In the genomic region with DNA sequence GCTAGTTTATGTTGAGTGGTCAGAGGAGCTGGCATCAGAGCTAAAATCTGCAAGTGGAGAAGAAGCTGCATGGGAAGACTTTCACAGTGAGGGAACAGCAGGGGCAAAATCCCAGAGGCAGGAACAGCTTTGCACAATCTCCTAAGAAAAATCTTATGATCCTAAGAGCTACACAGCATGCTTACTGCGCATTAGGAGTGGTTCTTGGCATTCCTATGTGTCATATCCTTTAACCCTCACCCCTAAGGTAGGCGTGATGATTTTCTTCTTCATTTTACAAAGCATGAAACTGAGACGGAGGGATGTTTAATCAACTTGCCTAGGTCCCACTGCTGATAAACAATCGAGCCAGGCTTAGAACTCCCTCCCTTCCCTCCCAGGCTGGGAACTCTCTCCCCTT, we compare ENCODE assay signal across 25 cellular contexts.
DNase-seq lines count a peak whose midpoint lies in the region; TF ChIP-seq lines count a peak whose summit lies in the region.
"Had no signal": no experiment of that assay in that cellular context is flagged by ENCODE, and none has a peak within 500 bp of the region (broad histone marks: within the 10 kb centered on the region; RNA-seq: fewer than 3 reads in every experiment).

No MANE protein-coding gene starts in this region.

- H3K27ac ChIP-seq in prostate gland: no peak overlapping the region
- H3K27ac ChIP-seq: psoas muscle had no signal

- H3K27ac Mint-ChIP-seq in nephron progenitor cell: peak overlapping the region; percentile 91
- H3K27ac Mint-ChIP-seq: activated naive CD4-positive, alpha-beta T cell treated with anti-CD3 and anti-CD28 coated beads, Interleukin-2, amount 50 U/mL, for 24 hours; activated T-helper 17 cell treated with anti-CD3 and anti-CD28 coated beads, Interleukin-2, amount 50 U/mL, for 72 hours; stimulated activated memory B cell treated with anti-CD40 and anti-IgM and Interleukin-4, amounts not matched to agents 10 μg/mL and 1 μg/mL and 100 μg/mL, for 72 hours; T-helper 2 cell treated with Interferon-gamma antibody and Interleukin-4, amounts not matched to agents 5 μg/mL and 100 μg/mL, for 36 hours; type B pancreatic cell had no signal

- TF ChIP-seq POLR2A in prostate gland (IDR thresholded peaks at IDR 0.05): no peak

- H3K4me3 Mint-ChIP-seq in nephron progenitor cell: no peak overlapping the region
- H3K4me3 Mint-ChIP-seq: activated naive CD4-positive, alpha-beta T cell treated with anti-CD3 and anti-CD28 coated beads, Interleukin-2, amount 50 U/mL, for 24 hours; activated T-helper 17 cell treated with anti-CD3 and anti-CD28 coated beads, Interleukin-2, amount 50 U/mL, for 72 hours; naive B cell; stimulated activated memory B cell treated with anti-CD40 and anti-IgM and Interleukin-4, amounts not matched to agents 10 μg/mL and 1 μg/mL and 100 μg/mL, for 72 hours; T-helper 2 cell treated with Interferon-gamma antibody and Interleukin-4, amounts not matched to agents 5 μg/mL and 100 μg/mL, for 36 hours; type B pancreatic cell had no signal

- peaks cover 27% of the 10 kb centered on the region for H3K4me1 Mint-ChIP-seq in nephron progenitor cell
- H3K4me1 Mint-ChIP-seq: activated naive CD4-positive, alpha-beta T cell treated with anti-CD3 and anti-CD28 coated beads, Interleukin-2, amount 50 U/mL, for 24 hours; activated T-helper 17 cell treated with anti-CD3 and anti-CD28 coated beads, Interleukin-2, amount 50 U/mL, for 72 hours; stimulated activated memory B cell treated with anti-CD40 and anti-IgM and Interleukin-4, amounts not matched to agents 10 μg/mL and 1 μg/mL and 100 μg/mL, for 72 hours had no signal

- CTCF ChIA-PET in GM10248 (lab: Yijun Ruan, JAX): interaction anchor here (1.0 to 1.6 kb wide), 2 partner anchors 11 to 18 kb away, joined by 3 read pairs; no protein-coding TSS in a partner anchor

- no peaks in the 10 kb centered on the region for H3K4me1 ChIP-seq in prostate gland (replicated peaks)
- H3K4me1 ChIP-seq: psoas muscle had no signal

- H3K36me3 ChIP-seq in prostate gland: no peaks in the 10 kb centered on the region

- peak; percentile 10 for DNase-seq in Daoy (ENCODE audit: low read depth)
- DNase-seq in RKO (ENCODE audit: low spot score): peak; percentile 7
- DNase-seq in epithelial cell of esophagus (ENCODE audit: low read depth): peak; percentile 9
- DNase-seq in nephron progenitor cell: no peak
- no peak for DNase-seq in GM10248 (ENCODE audit: extremely low spot score)
- no peak for DNase-seq in NCI-H2029 (lab: John Stamatoyannopoulos, UW)
- DNase-seq in T-helper 2 cell: no peak
- DNase-seq in prostate gland (ENCODE audit: low spot score): no peak
- DNase-seq: activated CD4-positive, alpha-beta T cell treated with anti-CD3 and anti-CD28 coated beads for 4 hours; amygdala; glutamatergic neuron; midbrain; naive B cell; NCI-H1092 treated with DMSO at 0.1 percent for 48 hours; NCI-H187; NCI-H524 treated with DMSO at 0.1 percent for 48 hours; OCI-M1; psoas muscle; SHP77 had no signal

- H3K27me3 Mint-ChIP-seq in nephron progenitor cell (ENCODE audit: low read depth, poor library complexity): peaks cover 16% of the 10 kb centered on the region
- H3K27me3 Mint-ChIP-seq: activated naive CD4-positive, alpha-beta T cell treated with anti-CD3 and anti-CD28 coated beads, Interleukin-2, amount 50 U/mL, for 24 hours had no signal

- WGBS in prostate gland: 60% methylated on average over 4 of the region's 4 CpGs

- no peaks in the 10 kb centered on the region for H3K27me3 ChIP-seq in prostate gland (replicated peaks; ENCODE audit: insufficient read depth)

- intact Hi-C loops in prostate gland (cut with DNase I): no loop called here

- H3K9me3 ChIP-seq in prostate gland: no peaks in the 10 kb centered on the region
- H3K9me3 ChIP-seq: psoas muscle had no signal

- POLR2A ChIA-PET in GM10248 (lab: Yijun Ruan, JAX): no interaction called here

- peaks cover 4% of the 10 kb centered on the region for H3K9me3 Mint-ChIP-seq in nephron progenitor cell
- H3K9me3 Mint-ChIP-seq: activated naive CD4-positive, alpha-beta T cell treated with anti-CD3 and anti-CD28 coated beads, Interleukin-2, amount 50 U/mL, for 24 hours; activated T-helper 17 cell treated with anti-CD3 and anti-CD28 coated beads, Interleukin-2, amount 50 U/mL, for 72 hours; T-helper 2 cell treated with Interferon-gamma antibody and Interleukin-4, amounts not matched to agents 5 μg/mL and 100 μg/mL, for 36 hours; type B pancreatic cell had no signal

- H3K4me3 ChIP-seq in epithelial cell of esophagus (ENCODE audit: low read length) (no peak overlapping the region), prostate gland (no peak overlapping the region)
- H3K4me3 ChIP-seq: K562, psoas muscle had no signal

- H3K36me3 Mint-ChIP-seq in nephron progenitor cell (ENCODE audit: low read depth): no peaks in the 10 kb centered on the region
- H3K36me3 Mint-ChIP-seq: activated naive CD4-positive, alpha-beta T cell treated with anti-CD3 and anti-CD28 coated beads, Interleukin-2, amount 50 U/mL, for 24 hours; naive B cell; stimulated activated memory B cell treated with anti-CD40 and anti-IgM and Interleukin-4, amounts not matched to agents 10 μg/mL and 1 μg/mL and 100 μg/mL, for 72 hours; type B pancreatic cell had no signal

- TF ChIP-seq CTCF in epithelial cell of esophagus (IDR thresholded peaks at IDR 0.05; ENCODE audit: insufficient read depth, low read depth, low read length, missing control alignments) (no peak), nephron progenitor cell (IDR thresholded peaks at IDR 0.05) (no peak), GM10248 (IDR thresholded peaks at IDR 0.05; ENCODE audit: control extremely low read depth, extremely low read depth, low read depth, missing control alignments) (no peak), prostate gland (IDR thresholded peaks at IDR 0.05) (no peak)

Comparison
In these comparisons a context has a peak if more than half of its experiments do, and no peak if none do; other contexts are left out.
1. DNase-seq: peak in Daoy (single experiment), RKO (single experiment) and epithelial cell of esophagus (single experiment); none in nephron progenitor cell (single experiment), GM10248 (single experiment), NCI-H2029 (single experiment), T-helper 2 cell (0 of 5) and prostate gland (single experiment).